ENCODE assay signal across 25 cellular contexts in genomic region chr4:48431401-48431800, GRCh38. TPM values are rescaled to one million over a fixed set of nuclear protein-coding genes. Genes with fewer than 3 reads are reported as not detected.
DNase-seq lines count a peak whose midpoint lies in the region; ATAC-seq and TF ChIP-seq lines count a peak whose summit lies in the region.
"Had no signal": no experiment of that assay in that cellular context is flagged by ENCODE, and none has a peak within 500 bp of the region (broad histone marks: within the 10 kb centered on the region; RNA-seq: fewer than 3 reads in every experiment).

No MANE protein-coding gene starts in this region.

- no peak for TF ChIP-seq CTCF in GM23338 (conservative IDR thresholded peaks at IDR 0.05; ENCODE audit: low read depth in 2 of 2)

- peaks cover 26% of the 10 kb centered on the region for H3K4me1 Mint-ChIP-seq in activated naive CD4-positive, alpha-beta T cell treated with anti-CD3 and anti-CD28 coated beads, Interleukin-2, amount 10 ng/mL, durations not matched to agents 7 days and 5 days
- H3K4me1 Mint-ChIP-seq in GM23338 = peaks cover 18% of the 10 kb centered on the region
- peaks cover 39% of the 10 kb centered on the region for H3K4me1 Mint-ChIP-seq in activated T-helper 17 cell treated with anti-CD3 and anti-CD28 coated beads, Interleukin-2, amount 50 U/mL, for 72 hours
- peaks cover 10 to 21% of the 10 kb centered on the region in 2 donors for H3K4me1 Mint-ChIP-seq in stimulated activated naive B cell treated with anti-CD40 and anti-IgM and Interleukin-4, amounts not matched to agents 10 μg/mL and 1 μg/mL and 100 μg/mL, for 72 hours

- no peak overlapping the region for H3K4me3 ChIP-seq in GM23338
- H3K4me3 ChIP-seq: body of pancreas, gastroesophageal sphincter, thyroid gland had no signal

- peak; percentile 25 for DNase-seq in activated naive CD4-positive, alpha-beta T cell treated with anti-CD3 and anti-CD28 coated beads, Interleukin-2, amount 10 ng/mL, durations not matched to agents 7 days and 5 days
- no peak for DNase-seq in activated naive CD4-positive, alpha-beta T cell treated with Interleukin-2 at 50 U/mL for 16 hours
- DNase-seq in GM23338 (ENCODE audit: low spot score) = no peak
- DNase-seq in stimulated activated naive B cell treated with anti-CD40 and anti-IgM and Interleukin-4, amounts not matched to agents 10 μg/mL and 1 μg/mL and 100 μg/mL, for 72 hours = no peak
- no peak for DNase-seq in iPS-NIHi7 (ENCODE audit: extremely low spot score)
- DNase-seq in D341Med (ENCODE audit: low spot score) = no peak
- DNase-seq: activated CD4-positive, alpha-beta T cell treated with anti-CD3 and anti-CD28 coated beads for 1 hour; body of pancreas; effector memory CD4-positive, alpha-beta T cell; GOT3; Kasumi-1; NCI-H1105 treated with DMSO at 0.1 percent for 48 hours; NCI-H2081 treated with DMSO at 0.1 percent for 48 hours; NCI-H446; SHP77; stimulated activated CD4-positive, alpha-beta T cell treated with anti-CD3 and anti-CD28 coated beads, Interleukin-2, amount 100 ng/mL, for 48 hours; stimulated activated naive CD4-positive, alpha-beta T cell treated with Interleukin-2 at 50 U/mL for 16 hours; thyroid gland had no signal

- ATAC-seq in GM23338 (no peak), GM19351 (IDR thresholded peaks at IDR 0.05; ENCODE audit: unreplicated experiment) (no peak)
- ATAC-seq in activated T-helper 17 cell treated with anti-CD3 and anti-CD28 coated beads, Interleukin-2, amount 50 U/mL, for 72 hours (replicated peaks) = peak; percentile 47
- no peak for ATAC-seq in stimulated activated naive B cell treated with anti-CD40 and anti-IgM and Interleukin-4, amounts not matched to agents 10 μg/mL and 1 μg/mL and 100 μg/mL, for 72 hours (replicated peaks)
- ATAC-seq: body of pancreas, gastroesophageal sphincter had no signal

- no peak overlapping the region for H2AFZ ChIP-seq in GM23338

- H3K79me2 ChIP-seq in GM23338 (replicated peaks; ENCODE audit: insufficient read depth) = no peaks in the 10 kb centered on the region

- H3K4me2 ChIP-seq in GM23338 = no peak overlapping the region

- H3K4me3 Mint-ChIP-seq in activated naive CD4-positive, alpha-beta T cell treated with anti-CD3 and anti-CD28 coated beads, Interleukin-2, amount 10 ng/mL, durations not matched to agents 7 days and 5 days = no peak overlapping the region
- H3K4me3 Mint-ChIP-seq in GM23338 = no peak overlapping the region
- peak overlapping the region; percentile 4 for H3K4me3 Mint-ChIP-seq in activated T-helper 17 cell treated with anti-CD3 and anti-CD28 coated beads, Interleukin-2, amount 50 U/mL, for 72 hours
- H3K4me3 Mint-ChIP-seq in stimulated activated naive B cell treated with anti-CD40 and anti-IgM and Interleukin-4, amounts not matched to agents 10 μg/mL and 1 μg/mL and 100 μg/mL, for 72 hours = no peak overlapping the region

- H3K9me2 ChIP-seq in GM23338 (ENCODE audit: insufficient read depth) = no peaks in the 10 kb centered on the region

- H3K27ac ChIP-seq in GM23338 (ENCODE audit: low read depth) = peak overlapping the region; percentile 15; the same call in 1 of the 2 replicates
- H3K27ac ChIP-seq: body of pancreas, gastroesophageal sphincter, thyroid gland had no signal

- H3K27me3 Mint-ChIP-seq in activated naive CD4-positive, alpha-beta T cell treated with anti-CD3 and anti-CD28 coated beads, Interleukin-2, amount 10 ng/mL, durations not matched to agents 7 days and 5 days = no peaks in the 10 kb centered on the region
- no peaks in the 10 kb centered on the region for H3K27me3 Mint-ChIP-seq in GM23338 (ENCODE audit: insufficient read depth, low read depth, poor library complexity)
- no peaks in the 10 kb centered on the region for H3K27me3 Mint-ChIP-seq in activated T-helper 17 cell treated with anti-CD3 and anti-CD28 coated beads, Interleukin-2, amount 50 U/mL, for 72 hours
- H3K27me3 Mint-ChIP-seq in stimulated activated naive B cell treated with anti-CD40 and anti-IgM and Interleukin-4, amounts not matched to agents 10 μg/mL and 1 μg/mL and 100 μg/mL, for 72 hours = no peaks in the 10 kb centered on the region

- no peak overlapping the region for H3K27ac Mint-ChIP-seq in activated naive CD4-positive, alpha-beta T cell treated with anti-CD3 and anti-CD28 coated beads, Interleukin-2, amount 10 ng/mL, durations not matched to agents 7 days and 5 days
- H3K27ac Mint-ChIP-seq in GM23338 = no peak overlapping the region; the same call in 1 of the 2 replicates
- peak overlapping the region; percentile 7 for H3K27ac Mint-ChIP-seq in activated T-helper 17 cell treated with anti-CD3 and anti-CD28 coated beads, Interleukin-2, amount 50 U/mL, for 72 hours
- peak overlapping the region; percentile 6 for H3K27ac Mint-ChIP-seq in stimulated activated naive B cell treated with anti-CD40 and anti-IgM and Interleukin-4, amounts not matched to agents 10 μg/mL and 1 μg/mL and 100 μg/mL, for 72 hours

- H4K20me1 ChIP-seq in GM23338 (replicated peaks; ENCODE audit: insufficient read depth) = no peaks in the 10 kb centered on the region

- H3K36me3 Mint-ChIP-seq in activated naive CD4-positive, alpha-beta T cell treated with anti-CD3 and anti-CD28 coated beads, Interleukin-2, amount 10 ng/mL, durations not matched to agents 7 days and 5 days = peaks cover 14% of the 10 kb centered on the region
- no peaks in the 10 kb centered on the region for H3K36me3 Mint-ChIP-seq in GM23338 (ENCODE audit: low read depth)
- H3K36me3 Mint-ChIP-seq in activated T-helper 17 cell treated with anti-CD3 and anti-CD28 coated beads, Interleukin-2, amount 50 U/mL, for 72 hours (ENCODE audit: low read depth) = peaks cover 14% of the 10 kb centered on the region
- peaks cover 6 to 14% of the 10 kb centered on the region in 2 donors for H3K36me3 Mint-ChIP-seq in stimulated activated naive B cell treated with anti-CD40 and anti-IgM and Interleukin-4, amounts not matched to agents 10 μg/mL and 1 μg/mL and 100 μg/mL, for 72 hours

- no peaks in the 10 kb centered on the region for H3F3A ChIP-seq in GM23338 (replicated peaks; ENCODE audit: low read depth)

- H3K4me1 ChIP-seq in GM23338 (ENCODE audit: insufficient read depth) = peaks cover 10% of the 10 kb centered on the region
- H3K4me1 ChIP-seq: body of pancreas, gastroesophageal sphincter, thyroid gland had no signal

- CTCF ChIA-PET in activated naive CD4-positive, alpha-beta T cell treated with anti-CD3 and anti-CD28 coated beads, Interleukin-2, amount 10 ng/mL, durations not matched to agents 7 days and 5 days (lab: Charles Lee) = no interaction called here

- H3K36me3 ChIP-seq in GM23338 (ENCODE audit: insufficient read depth) = no peaks in the 10 kb centered on the region
- H3K36me3 ChIP-seq: thyroid gland had no signal

- no peaks in the 10 kb centered on the region for H3K27me3 ChIP-seq in GM23338 (ENCODE audit: insufficient read depth)
- H3K27me3 ChIP-seq: body of pancreas, gastroesophageal sphincter, thyroid gland had no signal

- H3K9me3 Mint-ChIP-seq in activated naive CD4-positive, alpha-beta T cell treated with anti-CD3 and anti-CD28 coated beads, Interleukin-2, amount 10 ng/mL, durations not matched to agents 7 days and 5 days = no peaks in the 10 kb centered on the region
- no peaks in the 10 kb centered on the region for H3K9me3 Mint-ChIP-seq in GM23338
- H3K9me3 Mint-ChIP-seq in activated T-helper 17 cell treated with anti-CD3 and anti-CD28 coated beads, Interleukin-2, amount 50 U/mL, for 72 hours = no peaks in the 10 kb centered on the region
- no peaks in the 10 kb centered on the region for H3K9me3 Mint-ChIP-seq in stimulated activated naive B cell treated with anti-CD40 and anti-IgM and Interleukin-4, amounts not matched to agents 10 μg/mL and 1 μg/mL and 100 μg/mL, for 72 hours

TF ChIP-seq in GM23338, 12 proteins besides CTCF, POLR2A, EP300 and RAD21:
- TF ChIP-seq JUNB (IDR thresholded peaks at IDR 0.05; ENCODE audit: unreplicated experiment) (no peak), CREB1 (CRISPR knock-in tag; IDR thresholded peaks at IDR 0.05; ENCODE audit: low read depth) (no peak)

RNA-seq across cellular contexts. Expression of gene SLC10A4, which starts 51.7 kb away (rescaled TPM):
- total RNA-seq in GM23338 (2014; rRNA removed; shearing (Covaris generic)) = 2.3 and 4.3 TPM in 2 replicates
- 2.1 and 2.3 TPM in 2 replicates for polyA plus RNA-seq in GM23338 (2016; fragmentation: Nextera tagmentation; extraction: Ambion mirVana)
- not detected for total RNA-seq in activated T-helper 17 cell treated with anti-CD3 and anti-CD28 coated beads, Interleukin-2, amount 50 U/mL, for 72 hours
- total RNA-seq: esophagus mucosa, myocyte, OCI-LY7, osteoblast had no signal

RNA-seq across cellular contexts. Expression of gene ZAR1, which starts 58.7 kb away (rescaled TPM):
- total RNA-seq in GM23338 (2014; rRNA removed; shearing (Covaris generic)) = 0.78 and 1.6 TPM in 2 replicates
- polyA plus RNA-seq in GM23338 (2016; fragmentation: Nextera tagmentation; extraction: Ambion mirVana) = 0.14 and 0.27 TPM in 2 replicates
- not detected for total RNA-seq in activated T-helper 17 cell treated with anti-CD3 and anti-CD28 coated beads, Interleukin-2, amount 50 U/mL, for 72 hours
- total RNA-seq: body of pancreas, esophagus mucosa, gastroesophageal sphincter, myocyte, OCI-LY7, osteoblast, thyroid gland had no signal

Comparison
In these comparisons a context has a peak if more than half of its experiments do, and no peak if none do; other contexts are left out.
1. H3K27ac Mint-ChIP-seq: peak in activated T-helper 17 cell treated with anti-CD3 and anti-CD28 coated beads, Interleukin-2, amount 50 U/mL, for 72 hours (single experiment) and stimulated activated naive B cell treated with anti-CD40 and anti-IgM and Interleukin-4, amounts not matched to agents 10 μg/mL and 1 μg/mL and 100 μg/mL, for 72 hours (single experiment); none in activated naive CD4-positive, alpha-beta T cell treated with anti-CD3 and anti-CD28 coated beads, Interleukin-2, amount 10 ng/mL, durations not matched to agents 7 days and 5 days (single experiment) and GM23338 (single experiment).